Comparison of ENCODE assay signal across 28 cellular contexts in the genomic region with DNA sequence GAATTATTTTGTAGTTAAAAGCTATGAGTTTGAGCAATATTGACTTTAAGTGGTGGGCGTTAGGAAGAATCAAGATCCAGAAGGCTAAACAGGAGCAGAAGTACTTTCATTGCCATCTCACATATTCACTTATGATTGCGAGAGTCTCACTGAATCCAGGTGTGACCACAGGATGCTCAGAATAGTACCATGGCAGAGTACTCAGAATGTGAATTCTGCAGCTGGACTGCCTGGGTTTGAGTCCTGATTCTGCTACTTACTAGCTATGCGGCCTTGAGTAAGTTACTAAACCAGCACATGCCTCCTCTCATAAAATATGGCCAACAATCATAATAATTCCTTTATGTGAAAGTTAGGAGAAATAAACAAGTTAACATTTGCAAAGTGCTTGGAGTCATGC.
"Had no signal": no experiment of that assay in that cellular context is flagged by ENCODE, and none has a peak within 500 bp of the region (broad histone marks: within the 10 kb centered on the region; RNA-seq: fewer than 3 reads in every experiment).

No MANE protein-coding gene starts in this region.

- H3K4me1 ChIP-seq: adrenal gland, ascending aorta, body of pancreas, breast epithelium, colonic mucosa had no signal

- H3K36me3 ChIP-seq: adrenal gland, ascending aorta, brain microvascular endothelial cell, breast epithelium, cardiac muscle cell, colonic mucosa had no signal

- ATAC-seq: activated naive CD4-positive, alpha-beta T cell treated with anti-CD3 and anti-CD28 coated beads, Interleukin-2, amount 50 U/mL, for 72 hours; activated naive CD8-positive, alpha-beta T cell treated with anti-CD3 and anti-CD28 coated beads, Interleukin-2, amount 50 U/mL, for 24 hours; activated T-cell treated with anti-CD3 and anti-CD28 coated beads, Interleukin-2, amount 50 U/mL, for 72 hours; activated T-helper 17 cell treated with anti-CD3 and anti-CD28 coated beads, Interleukin-2, amount 50 U/mL, for 72 hours; body of pancreas had no signal

- H3K4me3 ChIP-seq: adrenal gland, ascending aorta, body of pancreas, breast epithelium, cardiac muscle cell, colonic mucosa had no signal

- DNase-seq: activated effector memory CD4-positive, alpha-beta T cell treated with anti-CD3 and anti-CD28 coated beads, Interleukin-2, amount 50 U/mL, for 16 hours; activated effector memory CD4-positive, alpha-beta T cell treated with Interleukin-2 at 50 U/mL for 16 hours; activated gamma-delta T cell; activated gamma-delta T cell treated with Interleukin-2 at 50 U/mL for 16 hours; activated naive CD4-positive, alpha-beta T cell; activated naive CD4-positive, alpha-beta T cell treated with anti-CD3 and anti-CD28 coated beads for 36 hours; activated naive CD4-positive, alpha-beta T cell treated with anti-CD3 and anti-CD28 coated beads, Interleukin-2, amount 10 ng/mL, durations not matched to agents 7 days and 5 days; activated naive CD4-positive, alpha-beta T cell treated with anti-CD3 and anti-CD28 coated beads, Interleukin-2, amount 50 U/mL, for 16 hours; activated naive CD4-positive, alpha-beta T cell treated with Interleukin-2 at 50 U/mL for 16 hours; activated naive CD8-positive, alpha-beta T cell treated with anti-CD3 and anti-CD28 coated beads for 36 hours; activated naive CD8-positive, alpha-beta T cell treated with anti-CD3 and anti-CD28 coated beads, Interleukin-2, amount 10 ng/mL, durations not matched to agents 7 days and 5 days; activated naive CD8-positive, alpha-beta T cell treated with anti-CD3 and anti-CD28 coated beads, Interleukin-2, amount 50 U/mL, for 24 hours; activated T-cell treated with anti-CD3 and anti-CD28 coated beads, Interleukin-2, amount 50 U/mL, for 48 hours; activated T-cell treated with anti-CD3 and anti-CD28 coated beads, Interleukin-2, amount 50 U/mL, for 72 hours; adrenal gland; amniotic stem cell; amygdala; anterior cingulate cortex; aorta; body of pancreas; brain microvascular endothelial cell; central memory CD4-positive, alpha-beta T cell; colonic mucosa had no signal

- H3K9me3 ChIP-seq: adrenal gland, ascending aorta, body of pancreas, breast epithelium, colonic mucosa had no signal

- H3K27me3 ChIP-seq: adrenal gland, ascending aorta, body of pancreas, brain microvascular endothelial cell, breast epithelium, cardiac muscle cell, colonic mucosa had no signal

- H3K27ac ChIP-seq: adrenal gland, ascending aorta, body of pancreas, brain microvascular endothelial cell, breast epithelium, cardiac muscle cell, colonic mucosa had no signal
